Comparison of ENCODE assay signal across 10 cellular contexts in genomic region chr1:47262787-47263413, GRCh38.
DNase-seq lines count a peak whose midpoint lies in the region; ATAC-seq and TF ChIP-seq lines count a peak whose summit lies in the region.
"Had no signal": no experiment of that assay in that cellular context is flagged by ENCODE, and none has a peak within 500 bp of the region (broad histone marks: within the 10 kb centered on the region; RNA-seq: fewer than 3 reads in every experiment).

No MANE protein-coding gene starts in this region.

- no peak overlapping the region for H2AFZ ChIP-seq in OCI-LY1 (ENCODE audit: low read length)

- H3K79me2 ChIP-seq in OCI-LY1 (ENCODE audit: insufficient read depth, low read length): no peaks in the 10 kb centered on the region

- H3K4me3 Mint-ChIP-seq in activated naive CD8-positive, alpha-beta T cell treated with anti-CD3 and anti-CD28 coated beads, Interleukin-2, amount 50 U/mL, for 24 hours: no peak overlapping the region
- H3K4me3 Mint-ChIP-seq: activated naive CD4-positive, alpha-beta T cell treated with anti-CD3 and anti-CD28 coated beads, Interleukin-2, amount 50 U/mL, for 24 hours had no signal

- H3K27me3 Mint-ChIP-seq in activated naive CD8-positive, alpha-beta T cell treated with anti-CD3 and anti-CD28 coated beads, Interleukin-2, amount 50 U/mL, for 24 hours: no peaks in the 10 kb centered on the region
- H3K27me3 Mint-ChIP-seq: activated naive CD4-positive, alpha-beta T cell treated with anti-CD3 and anti-CD28 coated beads, Interleukin-2, amount 50 U/mL, for 24 hours had no signal

- H3K4me1 Mint-ChIP-seq in activated naive CD8-positive, alpha-beta T cell treated with anti-CD3 and anti-CD28 coated beads, Interleukin-2, amount 50 U/mL, for 24 hours: no peaks in the 10 kb centered on the region
- H3K4me1 Mint-ChIP-seq: activated naive CD4-positive, alpha-beta T cell treated with anti-CD3 and anti-CD28 coated beads, Interleukin-2, amount 50 U/mL, for 24 hours had no signal

- H3K4me3 ChIP-seq in OCI-LY1 (ENCODE audit: low read depth, low read length, poor library complexity, severe bottlenecking): no peak overlapping the region
- H3K4me3 ChIP-seq: BLaER1 had no signal

- peaks cover 38% of the 10 kb centered on the region for H3K36me3 Mint-ChIP-seq in activated naive CD8-positive, alpha-beta T cell treated with anti-CD3 and anti-CD28 coated beads, Interleukin-2, amount 50 U/mL, for 24 hours (ENCODE audit: low read depth)

- DNase-seq in DMS153 treated with DMSO at 0.1 percent for 48 hours (lab: John Stamatoyannopoulos, UW; ENCODE audit: unreplicated experiment): peak; percentile 23
- DNase-seq in DMS153 (lab: John Stamatoyannopoulos, UW): no peak
- DNase-seq in HEK293T (ENCODE audit: extremely low spot score): peak; percentile 57
- peak; percentile 35 for DNase-seq in activated naive CD8-positive, alpha-beta T cell treated with anti-CD3 and anti-CD28 coated beads, Interleukin-2, amount 50 U/mL, for 24 hours
- DNase-seq in iPS-NIHi11 (ENCODE audit: low spot score): peak; percentile 65
- peak; percentile 12 for DNase-seq in stimulated activated CD8-positive, alpha-beta memory T cell treated with anti-CD3 and anti-CD28 coated beads, Interleukin-12 subunit alpha, Interleukin-12 subunit beta, amount 100 ng/mL, for 1 hour (ENCODE audit: low read depth)
- DNase-seq in NK-92 treated with Interleukin-12 subunit alpha and Interleukin-12 subunit beta, amount 100 ng/mL, for 24 hours (lab: John Stamatoyannopoulos, UW): no peak

- TF ChIP-seq CTCF in OCI-LY1 (IDR thresholded peaks at IDR 0.05; ENCODE audit: low read length): peak; percentile 68

- peaks cover 78% of the 10 kb centered on the region for H3K36me3 ChIP-seq in OCI-LY1 (ENCODE audit: insufficient read depth, low read length)

- ATAC-seq in activated naive CD8-positive, alpha-beta T cell treated with anti-CD3 and anti-CD28 coated beads, Interleukin-2, amount 50 U/mL, for 24 hours: no peak

- POLR2A ChIA-PET in HEK293T (lab: Yijun Ruan, JAX): interaction anchor here (0.9 to 2.1 kb wide), 2 partner anchors 51 to 83 kb away, joined by 4 to 19 read pairs; partner anchors contain the start of gene STIL

- no peaks in the 10 kb centered on the region for H3K9me3 Mint-ChIP-seq in activated naive CD8-positive, alpha-beta T cell treated with anti-CD3 and anti-CD28 coated beads, Interleukin-2, amount 50 U/mL, for 24 hours
- H3K9me3 Mint-ChIP-seq: activated naive CD4-positive, alpha-beta T cell treated with anti-CD3 and anti-CD28 coated beads, Interleukin-2, amount 50 U/mL, for 24 hours had no signal

- H3K27me3 ChIP-seq in OCI-LY1 (ENCODE audit: insufficient read depth, low read length): no peaks in the 10 kb centered on the region
- H3K27me3 ChIP-seq: BLaER1 had no signal

- no peaks in the 10 kb centered on the region for H4K20me1 ChIP-seq in OCI-LY1 (ENCODE audit: insufficient read depth, low read length)
- H4K20me1 ChIP-seq: BLaER1 had no signal

- CTCF ChIA-PET in HEK293T (lab: Yijun Ruan, JAX): interaction anchor here (0.7 to 2.9 kb wide), 14 partner anchors 9 to 618 kb away, joined by 3 to 39 read pairs (median 5); partner anchors contain the start of gene PDZK1IP1

- no peaks in the 10 kb centered on the region for H3K9me2 ChIP-seq in OCI-LY1 (ENCODE audit: low read depth, low read length)

- no peaks in the 10 kb centered on the region for H3F3A ChIP-seq in OCI-LY1 (ENCODE audit: insufficient read depth, low read length)

- H3K9me3 ChIP-seq in OCI-LY1 (ENCODE audit: low read length): no peaks in the 10 kb centered on the region
- H3K9me3 ChIP-seq: BLaER1 had no signal

- no peak overlapping the region for H3K9ac ChIP-seq in OCI-LY1 (ENCODE audit: low read length)
- H3K9ac ChIP-seq: BLaER1 had no signal

- no peaks in the 10 kb centered on the region for H3K4me1 ChIP-seq in OCI-LY1 (ENCODE audit: insufficient read depth, low read length, severe bottlenecking)
- H3K4me1 ChIP-seq: BLaER1 had no signal

- no peak overlapping the region for H3K27ac ChIP-seq in OCI-LY1 (ENCODE audit: low read depth, low read length, poor library complexity, severe bottlenecking)
- H3K27ac ChIP-seq: BLaER1 had no signal

- no peak overlapping the region for H3K4me2 ChIP-seq in OCI-LY1 (ENCODE audit: low read length)
- H3K4me2 ChIP-seq: BLaER1 had no signal

- H3K27ac Mint-ChIP-seq in activated naive CD8-positive, alpha-beta T cell treated with anti-CD3 and anti-CD28 coated beads, Interleukin-2, amount 50 U/mL, for 24 hours: no peak overlapping the region
- H3K27ac Mint-ChIP-seq: activated naive CD4-positive, alpha-beta T cell treated with anti-CD3 and anti-CD28 coated beads, Interleukin-2, amount 50 U/mL, for 24 hours had no signal

TF ChIP-seq in HEK293T, 16 proteins besides CTCF, POLR2A, EP300 and RAD21:
- TF ChIP-seq FOXM1 (IDR thresholded peaks at IDR 0.05; ENCODE audit: borderline replicate concordance) (no peak), SP1 (IDR thresholded peaks at IDR 0.05) (no peak), HDGF (IDR thresholded peaks at IDR 0.05; ENCODE audit: borderline replicate concordance) (no peak), TARDBP (IDR thresholded peaks at IDR 0.05) (no peak), ZNF384 (IDR thresholded peaks at IDR 0.05) (no peak), L3MBTL2 (conservative IDR thresholded peaks at IDR 0.05) (no peak), CTBP1 (IDR thresholded peaks at IDR 0.05; ENCODE audit: borderline replicate concordance) (no peak), FOXK2 (IDR thresholded peaks at IDR 0.05) (no peak)

Comparison
In these comparisons a context has a peak if more than half of its experiments do, and no peak if none do; other contexts are left out.
1. DNase-seq: peak in DMS153 treated with DMSO at 0.1 percent for 48 hours (single experiment), HEK293T (single experiment), activated naive CD8-positive, alpha-beta T cell treated with anti-CD3 and anti-CD28 coated beads, Interleukin-2, amount 50 U/mL, for 24 hours (single experiment), iPS-NIHi11 (single experiment) and stimulated activated CD8-positive, alpha-beta memory T cell treated with anti-CD3 and anti-CD28 coated beads, Interleukin-12 subunit alpha, Interleukin-12 subunit beta, amount 100 ng/mL, for 1 hour (single experiment); none in DMS153 (single experiment) and NK-92 treated with Interleukin-12 subunit alpha and Interleukin-12 subunit beta, amount 100 ng/mL, for 24 hours (single experiment).